Comparison of ENCODE assay signal across 1 cellular context in the genomic region with DNA sequence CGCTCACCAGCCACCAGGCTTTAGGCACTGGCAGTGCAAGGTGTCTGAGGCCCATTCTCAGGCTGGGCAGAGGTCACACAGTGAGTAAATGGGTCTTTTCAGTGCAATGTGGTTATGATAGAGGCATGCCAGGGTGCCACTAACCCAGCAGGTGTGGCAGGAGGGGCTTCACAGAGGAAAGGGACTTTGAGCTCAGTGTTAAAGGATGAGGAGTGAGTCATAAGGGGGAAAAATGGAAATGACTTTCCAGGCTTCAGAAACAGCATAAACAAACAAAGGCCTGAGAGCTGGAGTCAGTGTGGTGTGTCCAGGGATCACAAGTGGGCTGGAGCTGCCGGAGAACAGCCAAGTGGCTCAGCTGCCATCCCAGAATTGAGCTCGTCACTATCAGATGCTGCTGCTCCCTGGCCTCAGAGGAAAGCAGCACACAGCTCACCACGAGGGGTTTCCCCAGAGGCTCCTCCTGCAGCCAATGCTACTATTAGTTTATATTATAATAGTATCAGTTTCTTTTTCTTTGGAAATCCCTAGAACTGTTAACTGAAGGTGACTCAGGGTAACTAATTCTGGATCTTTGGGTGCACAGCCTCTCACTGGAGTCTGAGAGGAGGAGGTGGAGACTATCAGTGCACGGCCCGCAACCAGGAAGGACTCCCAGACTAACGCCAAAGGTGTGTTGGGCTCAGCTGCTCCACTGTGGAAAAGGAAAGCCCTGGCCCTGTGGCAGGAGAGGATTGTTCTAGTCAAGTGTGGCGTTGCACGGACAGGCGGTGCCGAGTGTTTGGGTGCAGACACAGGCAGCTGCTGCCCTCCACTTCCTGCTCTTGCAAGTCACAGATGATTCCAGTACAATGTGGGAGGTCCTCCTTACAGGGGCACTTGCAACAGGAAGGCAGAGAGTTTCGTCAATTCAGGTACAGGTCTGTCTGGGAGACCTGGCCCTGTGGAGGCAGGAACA.
TF ChIP-seq lines count a peak whose summit lies in the region.

No MANE protein-coding gene starts in this region.

TF ChIP-seq in HepG2, 621 proteins besides CTCF, POLR2A, EP300 and RAD21 (continued from another document and continues in another):
- TF ChIP-seq, protein P1, sequence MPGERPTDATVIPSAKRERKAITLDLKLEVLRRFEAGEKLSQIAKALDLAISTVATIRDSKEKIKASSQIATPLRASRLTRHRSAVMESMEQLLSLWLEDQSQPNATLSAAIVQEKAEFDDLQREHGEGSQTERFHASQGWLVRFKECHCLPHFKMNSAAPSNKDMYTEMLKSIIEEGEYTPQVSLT (CRISPR knock-in tag; IDR thresholded peaks at IDR 0.05; ENCODE audit: borderline replicate concordance, low read depth): no peak
- TF ChIP-seq, protein P2, sequence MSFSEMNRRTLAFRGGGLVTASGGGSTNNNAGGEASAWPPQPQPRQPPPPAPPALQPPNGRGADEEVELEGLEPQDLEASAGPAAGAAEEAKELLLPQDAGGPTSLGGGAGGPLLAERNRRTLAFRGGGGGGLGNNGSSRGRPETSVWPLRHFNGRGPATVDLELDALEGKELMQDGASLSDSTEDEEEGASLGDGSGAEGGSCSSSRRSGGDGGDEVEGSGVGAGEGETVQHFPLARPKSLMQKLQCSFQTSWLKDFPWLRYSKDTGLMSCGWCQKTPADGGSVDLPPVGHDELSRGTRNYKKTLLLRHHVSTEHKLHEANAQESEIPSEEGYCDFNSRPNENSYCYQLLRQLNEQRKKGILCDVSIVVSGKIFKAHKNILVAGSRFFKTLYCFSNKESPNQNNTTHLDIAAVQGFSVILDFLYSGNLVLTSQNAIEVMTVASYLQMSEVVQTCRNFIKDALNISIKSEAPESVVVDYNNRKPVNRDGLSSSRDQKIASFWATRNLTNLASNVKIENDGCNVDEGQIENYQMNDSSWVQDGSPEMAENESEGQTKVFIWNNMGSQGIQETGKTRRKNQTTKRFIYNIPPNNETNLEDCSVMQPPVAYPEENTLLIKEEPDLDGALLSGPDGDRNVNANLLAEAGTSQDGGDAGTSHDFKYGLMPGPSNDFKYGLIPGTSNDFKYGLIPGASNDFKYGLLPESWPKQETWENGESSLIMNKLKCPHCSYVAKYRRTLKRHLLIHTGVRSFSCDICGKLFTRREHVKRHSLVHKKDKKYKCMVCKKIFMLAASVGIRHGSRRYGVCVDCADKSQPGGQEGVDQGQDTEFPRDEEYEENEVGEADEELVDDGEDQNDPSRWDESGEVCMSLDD (CRISPR knock-in tag; IDR thresholded peaks at IDR 0.05; ENCODE audit: borderline replicate concordance): no peak
- TF ChIP-seq, protein P3, sequence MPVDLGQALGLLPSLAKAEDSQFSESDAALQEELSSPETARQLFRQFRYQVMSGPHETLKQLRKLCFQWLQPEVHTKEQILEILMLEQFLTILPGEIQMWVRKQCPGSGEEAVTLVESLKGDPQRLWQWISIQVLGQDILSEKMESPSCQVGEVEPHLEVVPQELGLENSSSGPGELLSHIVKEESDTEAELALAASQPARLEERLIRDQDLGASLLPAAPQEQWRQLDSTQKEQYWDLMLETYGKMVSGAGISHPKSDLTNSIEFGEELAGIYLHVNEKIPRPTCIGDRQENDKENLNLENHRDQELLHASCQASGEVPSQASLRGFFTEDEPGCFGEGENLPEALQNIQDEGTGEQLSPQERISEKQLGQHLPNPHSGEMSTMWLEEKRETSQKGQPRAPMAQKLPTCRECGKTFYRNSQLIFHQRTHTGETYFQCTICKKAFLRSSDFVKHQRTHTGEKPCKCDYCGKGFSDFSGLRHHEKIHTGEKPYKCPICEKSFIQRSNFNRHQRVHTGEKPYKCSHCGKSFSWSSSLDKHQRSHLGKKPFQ (CRISPR knock-in tag; IDR thresholded peaks at IDR 0.05; ENCODE audit: insufficient replicate concordance): no peak
- no peak for TF ChIP-seq MIER2 (CRISPR knock-in tag; IDR thresholded peaks at IDR 0.05)
- TF ChIP-seq ZC3H13 (CRISPR knock-in tag; IDR thresholded peaks at IDR 0.05): no peak
- no peak for TF ChIP-seq ZNF282 (IDR thresholded peaks at IDR 0.05; ENCODE audit: partially characterized antibody)
- TF ChIP-seq ZFP36L2 (CRISPR knock-in tag; IDR thresholded peaks at IDR 0.05): no peak
- no peak for TF ChIP-seq ZFYVE20 (CRISPR knock-in tag; IDR thresholded peaks at IDR 0.05; ENCODE audit: borderline replicate concordance, low read depth)
- 0 out of 2 replicates have a peak, but pooled peaks have one; percentile 2 for TF ChIP-seq CEBPG (CRISPR knock-in tag; IDR thresholded peaks at IDR 0.05)
- no peak; the same call in 1 of the 2 replicates for TF ChIP-seq ESRRA (CRISPR knock-in tag; IDR thresholded peaks at IDR 0.05; ENCODE audit: low read depth)
- TF ChIP-seq TBL1XR1 (IDR thresholded peaks at IDR 0.05; ENCODE audit: borderline replicate concordance, low read length, partially characterized antibody): peak; percentile 38
- TF ChIP-seq, protein P4, sequence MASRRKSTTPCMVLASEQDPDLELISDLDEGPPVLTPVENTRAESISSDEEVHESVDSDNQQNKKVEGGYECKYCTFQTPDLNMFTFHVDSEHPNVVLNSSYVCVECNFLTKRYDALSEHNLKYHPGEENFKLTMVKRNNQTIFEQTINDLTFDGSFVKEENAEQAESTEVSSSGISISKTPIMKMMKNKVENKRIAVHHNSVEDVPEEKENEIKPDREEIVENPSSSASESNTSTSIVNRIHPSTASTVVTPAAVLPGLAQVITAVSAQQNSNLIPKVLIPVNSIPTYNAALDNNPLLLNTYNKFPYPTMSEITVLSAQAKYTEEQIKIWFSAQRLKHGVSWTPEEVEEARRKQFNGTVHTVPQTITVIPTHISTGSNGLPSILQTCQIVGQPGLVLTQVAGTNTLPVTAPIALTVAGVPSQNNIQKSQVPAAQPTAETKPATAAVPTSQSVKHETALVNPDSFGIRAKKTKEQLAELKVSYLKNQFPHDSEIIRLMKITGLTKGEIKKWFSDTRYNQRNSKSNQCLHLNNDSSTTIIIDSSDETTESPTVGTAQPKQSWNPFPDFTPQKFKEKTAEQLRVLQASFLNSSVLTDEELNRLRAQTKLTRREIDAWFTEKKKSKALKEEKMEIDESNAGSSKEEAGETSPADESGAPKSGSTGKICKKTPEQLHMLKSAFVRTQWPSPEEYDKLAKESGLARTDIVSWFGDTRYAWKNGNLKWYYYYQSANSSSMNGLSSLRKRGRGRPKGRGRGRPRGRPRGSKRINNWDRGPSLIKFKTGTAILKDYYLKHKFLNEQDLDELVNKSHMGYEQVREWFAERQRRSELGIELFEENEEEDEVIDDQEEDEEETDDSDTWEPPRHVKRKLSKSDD (CRISPR knock-in tag; IDR thresholded peaks at IDR 0.05; ENCODE audit: low read depth): no peak
- TF ChIP-seq, protein P5, sequence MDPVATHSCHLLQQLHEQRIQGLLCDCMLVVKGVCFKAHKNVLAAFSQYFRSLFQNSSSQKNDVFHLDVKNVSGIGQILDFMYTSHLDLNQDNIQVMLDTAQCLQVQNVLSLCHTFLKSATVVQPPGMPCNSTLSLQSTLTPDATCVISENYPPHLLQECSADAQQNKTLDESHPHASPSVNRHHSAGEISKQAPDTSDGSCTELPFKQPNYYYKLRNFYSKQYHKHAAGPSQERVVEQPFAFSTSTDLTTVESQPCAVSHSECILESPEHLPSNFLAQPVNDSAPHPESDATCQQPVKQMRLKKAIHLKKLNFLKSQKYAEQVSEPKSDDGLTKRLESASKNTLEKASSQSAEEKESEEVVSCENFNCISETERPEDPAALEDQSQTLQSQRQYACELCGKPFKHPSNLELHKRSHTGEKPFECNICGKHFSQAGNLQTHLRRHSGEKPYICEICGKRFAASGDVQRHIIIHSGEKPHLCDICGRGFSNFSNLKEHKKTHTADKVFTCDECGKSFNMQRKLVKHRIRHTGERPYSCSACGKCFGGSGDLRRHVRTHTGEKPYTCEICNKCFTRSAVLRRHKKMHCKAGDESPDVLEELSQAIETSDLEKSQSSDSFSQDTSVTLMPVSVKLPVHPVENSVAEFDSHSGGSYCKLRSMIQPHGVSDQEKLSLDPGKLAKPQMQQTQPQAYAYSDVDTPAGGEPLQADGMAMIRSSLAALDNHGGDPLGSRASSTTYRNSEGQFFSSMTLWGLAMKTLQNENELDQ (CRISPR knock-in tag; IDR thresholded peaks at IDR 0.05; ENCODE audit: borderline replicate concordance): no peak
- no peak for TF ChIP-seq NPAS2 (CRISPR knock-in tag; IDR thresholded peaks at IDR 0.05; ENCODE audit: borderline replicate concordance)
- TF ChIP-seq HHEX (CRISPR knock-in tag; IDR thresholded peaks at IDR 0.05): no peak
- TF ChIP-seq ZNF256 (CRISPR knock-in tag; conservative IDR thresholded peaks at IDR 0.05): no peak
- TF ChIP-seq PHF8 (CRISPR knock-in tag; IDR thresholded peaks at IDR 0.05): no peak
- TF ChIP-seq ZNF383 (CRISPR knock-in tag; IDR thresholded peaks at IDR 0.05; ENCODE audit: borderline replicate concordance): 0 out of 2 replicates have a peak, but pooled peaks have one; percentile 69
- TF ChIP-seq NBN (conservative IDR thresholded peaks at IDR 0.05): no peak
- TF ChIP-seq, protein P6, sequence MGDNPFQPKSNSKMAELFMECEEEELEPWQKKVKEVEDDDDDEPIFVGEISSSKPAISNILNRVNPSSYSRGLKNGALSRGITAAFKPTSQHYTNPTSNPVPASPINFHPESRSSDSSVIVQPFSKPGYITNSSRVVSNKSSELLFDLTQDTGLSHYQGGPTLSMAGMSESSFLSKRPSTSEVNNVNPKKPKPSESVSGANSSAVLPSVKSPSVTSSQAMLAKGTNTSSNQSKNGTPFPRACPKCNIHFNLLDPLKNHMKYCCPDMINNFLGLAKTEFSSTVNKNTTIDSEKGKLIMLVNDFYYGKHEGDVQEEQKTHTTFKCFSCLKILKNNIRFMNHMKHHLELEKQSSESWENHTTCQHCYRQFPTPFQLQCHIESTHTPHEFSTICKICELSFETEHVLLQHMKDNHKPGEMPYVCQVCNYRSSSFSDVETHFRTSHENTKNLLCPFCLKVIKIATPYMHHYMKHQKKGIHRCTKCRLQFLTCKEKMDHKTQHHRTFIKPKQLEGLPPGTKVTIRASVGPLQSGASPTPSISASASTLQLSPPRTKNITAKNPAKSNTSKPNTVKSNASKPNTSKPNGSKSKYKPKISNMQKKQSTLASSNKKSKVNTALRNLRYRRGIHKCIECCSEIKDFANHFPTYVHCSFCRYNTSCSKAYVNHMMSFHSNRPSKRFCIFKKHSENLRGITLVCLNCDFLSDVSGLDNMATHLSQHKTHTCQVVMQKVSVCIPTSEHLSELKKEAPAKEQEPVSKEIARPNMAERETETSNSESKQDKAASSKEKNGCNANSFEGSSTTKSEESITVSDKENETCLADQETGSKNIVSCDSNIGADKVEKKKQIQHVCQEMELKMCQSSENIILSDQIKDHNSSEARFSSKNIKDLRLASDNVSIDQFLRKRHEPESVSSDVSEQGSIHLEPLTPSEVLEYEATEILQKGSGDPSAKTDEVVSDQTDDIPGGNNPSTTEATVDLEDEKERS (CRISPR knock-in tag; IDR thresholded peaks at IDR 0.05): no peak
- no peak for TF ChIP-seq SP1 (IDR thresholded peaks at IDR 0.05)
- TF ChIP-seq SP1 (CRISPR knock-in tag; IDR thresholded peaks at IDR 0.05): no peak
- TF ChIP-seq ZNF672 (CRISPR knock-in tag; IDR thresholded peaks at IDR 0.05): no peak
- TF ChIP-seq SIX4 (CRISPR knock-in tag; IDR thresholded peaks at IDR 0.05): no peak
- no peak for TF ChIP-seq PTBP1 (IDR thresholded peaks at IDR 0.05; ENCODE audit: low read depth, low read length, poor library complexity, severe bottlenecking)
- no peak for TF ChIP-seq TRIM24 (CRISPR knock-in tag; IDR thresholded peaks at IDR 0.05)
- TF ChIP-seq MBNL3 (CRISPR knock-in tag; conservative IDR thresholded peaks at IDR 0.05): no peak
- peak; percentile 99 for TF ChIP-seq ZNF205 (CRISPR knock-in tag; IDR thresholded peaks at IDR 0.05)
- no peak for TF ChIP-seq PHF5A (CRISPR knock-in tag; IDR thresholded peaks at IDR 0.05; ENCODE audit: low read depth, unreplicated experiment)
- TF ChIP-seq MED1 (CRISPR knock-in tag; IDR thresholded peaks at IDR 0.05): peak; percentile 83
- TF ChIP-seq TARDBP (CRISPR knock-in tag; IDR thresholded peaks at IDR 0.05): no peak
- no peak for TF ChIP-seq ZNF781 (CRISPR knock-in tag; IDR thresholded peaks at IDR 0.05; ENCODE audit: borderline replicate concordance, not compliant biosample characterization)
- TF ChIP-seq SMAD3 (CRISPR knock-in tag; IDR thresholded peaks at IDR 0.05): no peak
- TF ChIP-seq, protein P7, sequence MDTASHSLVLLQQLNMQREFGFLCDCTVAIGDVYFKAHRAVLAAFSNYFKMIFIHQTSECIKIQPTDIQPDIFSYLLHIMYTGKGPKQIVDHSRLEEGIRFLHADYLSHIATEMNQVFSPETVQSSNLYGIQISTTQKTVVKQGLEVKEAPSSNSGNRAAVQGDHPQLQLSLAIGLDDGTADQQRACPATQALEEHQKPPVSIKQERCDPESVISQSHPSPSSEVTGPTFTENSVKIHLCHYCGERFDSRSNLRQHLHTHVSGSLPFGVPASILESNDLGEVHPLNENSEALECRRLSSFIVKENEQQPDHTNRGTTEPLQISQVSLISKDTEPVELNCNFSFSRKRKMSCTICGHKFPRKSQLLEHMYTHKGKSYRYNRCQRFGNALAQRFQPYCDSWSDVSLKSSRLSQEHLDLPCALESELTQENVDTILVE (CRISPR knock-in tag; IDR thresholded peaks at IDR 0.05): no peak
- no peak for TF ChIP-seq ZNF878 (CRISPR knock-in tag; IDR thresholded peaks at IDR 0.05)
- no peak for TF ChIP-seq ZNF83 (CRISPR knock-in tag; IDR thresholded peaks at IDR 0.05; ENCODE audit: borderline replicate concordance)
- TF ChIP-seq, protein P8, sequence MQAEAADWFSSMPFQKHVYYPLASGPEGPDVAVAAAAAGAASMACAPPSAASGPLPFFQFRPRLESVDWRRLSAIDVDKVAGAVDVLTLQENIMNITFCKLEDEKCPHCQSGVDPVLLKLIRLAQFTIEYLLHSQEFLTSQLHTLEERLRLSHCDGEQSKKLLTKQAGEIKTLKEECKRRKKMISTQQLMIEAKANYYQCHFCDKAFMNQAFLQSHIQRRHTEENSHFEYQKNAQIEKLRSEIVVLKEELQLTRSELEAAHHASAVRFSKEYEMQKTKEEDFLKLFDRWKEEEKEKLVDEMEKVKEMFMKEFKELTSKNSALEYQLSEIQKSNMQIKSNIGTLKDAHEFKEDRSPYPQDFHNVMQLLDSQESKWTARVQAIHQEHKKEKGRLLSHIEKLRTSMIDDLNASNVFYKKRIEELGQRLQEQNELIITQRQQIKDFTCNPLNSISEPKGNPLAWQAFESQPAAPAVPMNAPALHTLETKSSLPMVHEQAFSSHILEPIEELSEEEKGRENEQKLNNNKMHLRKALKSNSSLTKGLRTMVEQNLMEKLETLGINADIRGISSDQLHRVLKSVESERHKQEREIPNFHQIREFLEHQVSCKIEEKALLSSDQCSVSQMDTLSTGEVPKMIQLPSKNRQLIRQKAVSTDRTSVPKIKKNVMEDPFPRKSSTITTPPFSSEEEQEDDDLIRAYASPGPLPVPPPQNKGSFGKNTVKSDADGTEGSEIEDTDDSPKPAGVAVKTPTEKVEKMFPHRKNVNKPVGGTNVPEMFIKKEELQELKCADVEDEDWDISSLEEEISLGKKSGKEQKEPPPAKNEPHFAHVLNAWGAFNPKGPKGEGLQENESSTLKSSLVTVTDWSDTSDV (CRISPR knock-in tag; IDR thresholded peaks at IDR 0.05): no peak
- no peak for TF ChIP-seq ZMAT3 (CRISPR knock-in tag; conservative IDR thresholded peaks at IDR 0.05)
- no peak for TF ChIP-seq ZNF496 (CRISPR knock-in tag; IDR thresholded peaks at IDR 0.05; ENCODE audit: insufficient replicate concordance)
- TF ChIP-seq SIX1 (CRISPR knock-in tag; IDR thresholded peaks at IDR 0.05; ENCODE audit: borderline replicate concordance): no peak
- TF ChIP-seq MYC (CRISPR knock-in tag; IDR thresholded peaks at IDR 0.05; ENCODE audit: borderline replicate concordance): no peak
- TF ChIP-seq SYNCRIP (IDR thresholded peaks at IDR 0.05; ENCODE audit: insufficient read depth, low read depth, low read length): no peak
- TF ChIP-seq NONO (IDR thresholded peaks at IDR 0.05): no peak
- no peak for TF ChIP-seq NONO (CRISPR knock-in tag; conservative IDR thresholded peaks at IDR 0.05)
- no peak for TF ChIP-seq BRD4 (CRISPR knock-in tag; IDR thresholded peaks at IDR 0.05)
- TF ChIP-seq KMT2B (CRISPR knock-in tag; IDR thresholded peaks at IDR 0.05): no peak
- 0 out of 2 replicates have a peak, but pooled peaks have one; percentile 42 for TF ChIP-seq ISL2 (CRISPR knock-in tag; IDR thresholded peaks at IDR 0.05)
